8 cellular contexts compared by ENCODE assay signal in the genomic region with DNA sequence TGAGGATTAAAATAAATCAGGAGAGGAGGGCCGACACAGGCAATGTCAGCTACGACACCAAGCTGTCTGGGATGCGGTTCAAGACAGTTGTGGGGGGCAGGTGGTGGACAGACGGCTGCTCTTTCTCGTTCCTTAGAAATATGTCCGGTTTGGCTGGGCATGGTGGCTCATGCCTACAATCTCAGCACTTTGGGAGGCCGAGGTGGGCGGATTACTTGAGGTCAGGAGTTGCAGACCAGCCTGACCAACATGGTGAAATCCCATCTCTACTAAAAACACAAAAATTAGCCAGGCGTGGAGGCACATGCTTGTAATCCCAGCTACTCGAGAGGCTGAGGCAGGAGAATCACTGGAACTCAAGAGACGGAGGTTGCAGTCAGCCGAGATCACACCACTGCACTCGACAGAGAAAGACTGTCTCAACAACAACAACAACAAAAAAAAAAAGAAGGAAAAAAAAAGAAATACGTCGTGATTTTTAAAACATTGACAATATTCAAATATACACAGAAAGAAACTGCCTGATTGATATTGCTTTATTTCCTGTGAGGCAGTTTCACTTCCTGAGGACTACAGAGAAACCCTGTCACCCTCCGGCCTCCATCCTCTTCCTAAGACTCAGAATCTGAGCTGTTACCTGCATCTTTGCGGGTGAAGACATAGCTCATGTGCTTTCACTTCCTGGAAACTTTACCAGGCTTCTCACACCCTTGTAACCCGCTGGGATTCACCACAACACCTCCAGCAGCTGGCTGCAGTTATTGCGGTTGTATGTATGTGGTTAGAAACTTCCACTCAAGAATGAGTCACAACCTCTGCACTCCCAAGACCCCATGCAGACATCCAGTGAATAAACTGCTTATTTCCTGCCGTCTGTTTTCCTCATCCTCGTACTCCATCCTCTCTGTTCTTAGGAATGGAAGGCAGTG.
A peak's percentile ranks its signal among the peaks of the same experiment; 100 is the strongest.
DNase-seq lines count a peak whose midpoint lies in the region; ATAC-seq, FAIRE-seq and TF ChIP-seq lines count a peak whose summit lies in the region.

No MANE protein-coding gene starts in this region.

- DNase-seq in GDM1 (lab: John Stamatoyannopoulos, UW) (peak; percentile 78), Kasumi-1 (lab: John Stamatoyannopoulos, UW) (peak; percentile 57 to 66), endothelial cell of umbilical vein (ENCODE audit: low read depth, low spot score) (peak; percentile 71), NCI-H345 treated with DMSO at 0.1 percent for 48 hours (lab: John Stamatoyannopoulos, UW; ENCODE audit: unreplicated experiment) (no peak), cerebellum (ENCODE audit: low spot score) (no peak)
- peak; percentile 73 for DNase-seq in activated CD4-positive, alpha-beta T cell treated with anti-CD3 and anti-CD28 coated beads, Interleukin-2, amount 10 ng/mL, durations not matched to agents 7 days and 5 days
- peak; percentile 6 to 55 for DNase-seq in stimulated activated CD4-positive, alpha-beta T cell treated with anti-CD3 and anti-CD28 coated beads, Interleukin-1b, Interleukin-23, amount 100 ng/mL, for 4 hours (ENCODE audit: low read depth in 2 of 2)

- H3K9me3 Mint-ChIP-seq in activated CD4-positive, alpha-beta T cell treated with anti-CD3 and anti-CD28 coated beads, Interleukin-2, amount 10 ng/mL, durations not matched to agents 7 days and 5 days, result no peaks in the 10 kb centered on the region

- H3K79me2 ChIP-seq in endothelial cell of umbilical vein (ENCODE audit: control insufficient read depth, insufficient read depth, low read length), result peaks cover 4% of the 10 kb centered on the region

- no peaks in the 10 kb centered on the region for H3K27me3 ChIP-seq in endothelial cell of umbilical vein (ENCODE audit: control insufficient read depth in 2 of 2, insufficient read depth in 2 of 2, low read length in 2 of 2)

- no peaks in the 10 kb centered on the region for H3K9me3 ChIP-seq in endothelial cell of umbilical vein (replicated peaks; ENCODE audit: control insufficient read depth, insufficient read depth, low read length)

- peak overlapping the region; percentile 81 for H3K27ac Mint-ChIP-seq in activated CD4-positive, alpha-beta T cell treated with anti-CD3 and anti-CD28 coated beads, Interleukin-2, amount 10 ng/mL, durations not matched to agents 7 days and 5 days

- peak overlapping the region; percentile 35 for H3K4me2 ChIP-seq in endothelial cell of umbilical vein (ENCODE audit: insufficient read depth, low read length)

- peaks cover 17% of the 10 kb centered on the region for H3K36me3 Mint-ChIP-seq in activated CD4-positive, alpha-beta T cell treated with anti-CD3 and anti-CD28 coated beads, Interleukin-2, amount 10 ng/mL, durations not matched to agents 7 days and 5 days (ENCODE audit: low read depth)

- H4K20me1 ChIP-seq in endothelial cell of umbilical vein (replicated peaks; ENCODE audit: control insufficient read depth, extremely low read depth, insufficient read depth, low read length), result no peaks in the 10 kb centered on the region

- FAIRE-seq in endothelial cell of umbilical vein (lab: Jason Lieb, UNC), result peak; percentile 98

- CTCF ChIA-PET in activated CD4-positive, alpha-beta T cell treated with anti-CD3 and anti-CD28 coated beads, Interleukin-2, amount 10 ng/mL, durations not matched to agents 7 days and 5 days (lab: Charles Lee), result interaction anchor here (0.6 to 1.4 kb wide), 4 partner anchors 8 to 518 kb away, joined by 3 to 5 read pairs (median 4); no protein-coding TSS in a partner anchor
- CTCF ChIA-PET in endothelial cell of umbilical vein (lab: Charles Lee), result interaction anchor here (0.9 kb wide), 2 partner anchors 25 to 30 kb away, joined by 3 to 4 read pairs; no protein-coding TSS in a partner anchor

- no peak overlapping the region for H2AFZ ChIP-seq in endothelial cell of umbilical vein (ENCODE audit: low read depth, low read length)

- no peak for TF ChIP-seq CTCF in endothelial cell of umbilical vein (IDR thresholded peaks at IDR 0.05; ENCODE audit: extremely low read depth in 1 of 2, insufficient read depth in 1 of 2, low read depth in 1 of 2, low read length in 2 of 2)

- intact Hi-C loops in endothelial cell of umbilical vein (cut with micrococcal nuclease), result loop anchor here (1.0 to 5.0 kb wide), 3 partner anchors 26 to 64 kb away; partner anchors contain the start of genes PUDP and STS

- H3K27ac ChIP-seq in endothelial cell of umbilical vein (ENCODE audit: insufficient read depth, low read depth, low read length), result peak overlapping the region; percentile 61

- POLR2A ChIA-PET in activated CD4-positive, alpha-beta T cell treated with anti-CD3 and anti-CD28 coated beads, Interleukin-2, amount 10 ng/mL, durations not matched to agents 7 days and 5 days (lab: Charles Lee), result no interaction called here
- POLR2A ChIA-PET in endothelial cell of umbilical vein (lab: Charles Lee), result no interaction called here

- H3K36me3 ChIP-seq in endothelial cell of umbilical vein (ENCODE audit: control insufficient read depth in 2 of 2, extremely low read depth in 1 of 2, insufficient read depth in 2 of 2, low read length in 2 of 2), result no peaks in the 10 kb centered on the region

- H3K9ac ChIP-seq in endothelial cell of umbilical vein (replicated peaks; ENCODE audit: extremely low read depth, insufficient read depth, low read length), result peak overlapping the region; percentile 31

- peak; percentile 63 for ATAC-seq in GM21737 (IDR thresholded peaks at IDR 0.05; ENCODE audit: unreplicated experiment)

- dilution Hi-C loops in endothelial cell of umbilical vein (cut with MboI; ENCODE audit: extremely low pct_ligation_motif_present, low sequenced_read_pairs), result no loop called here

- BruUV-seq in endothelial cell of umbilical vein (replicated peaks; lab: Mats Ljungman, UMichigan), result no TSS peak

- no peaks in the 10 kb centered on the region for H3K9me1 ChIP-seq in endothelial cell of umbilical vein (replicated peaks; ENCODE audit: control insufficient read depth, extremely low read depth, insufficient read depth, low read length)

- peaks cover 13% of the 10 kb centered on the region for H3K4me1 ChIP-seq in endothelial cell of umbilical vein (ENCODE audit: control insufficient read depth, extremely low read depth, insufficient read depth, low read length)

- TF ChIP-seq POLR2A in endothelial cell of umbilical vein (IDR thresholded peaks at IDR 0.05; ENCODE audit: low read depth, low read length), result no peak

- peaks cover 55% of the 10 kb centered on the region for H3K4me1 Mint-ChIP-seq in activated CD4-positive, alpha-beta T cell treated with anti-CD3 and anti-CD28 coated beads, Interleukin-2, amount 10 ng/mL, durations not matched to agents 7 days and 5 days

- H3K4me3 ChIP-seq in endothelial cell of umbilical vein (replicated peaks in 1 of 3; ENCODE audit: insufficient read depth in 1 of 3, low read depth in 1 of 3, low read length in 3 of 3), result no peak overlapping the region

- no peaks in the 10 kb centered on the region for H3K27me3 Mint-ChIP-seq in activated CD4-positive, alpha-beta T cell treated with anti-CD3 and anti-CD28 coated beads, Interleukin-2, amount 10 ng/mL, durations not matched to agents 7 days and 5 days

- peak overlapping the region; percentile 48 for H3K4me3 Mint-ChIP-seq in activated CD4-positive, alpha-beta T cell treated with anti-CD3 and anti-CD28 coated beads, Interleukin-2, amount 10 ng/mL, durations not matched to agents 7 days and 5 days

TF ChIP-seq in endothelial cell of umbilical vein, 7 proteins besides CTCF, POLR2A, EP300 and RAD21:
- no peak for TF ChIP-seq GATA2 (IDR thresholded peaks at IDR 0.05; ENCODE audit: insufficient read depth, insufficient read length, low read depth, low read length)
- peak; percentile 91 for TF ChIP-seq FOS (IDR thresholded peaks at IDR 0.05; ENCODE audit: borderline replicate concordance, insufficient read depth, low read length)
- no peak for TF ChIP-seq EZH2 (IDR thresholded peaks at IDR 0.05; ENCODE audit: borderline replicate concordance, low read depth, low read length, severe bottlenecking)
- TF ChIP-seq MYC (IDR thresholded peaks at IDR 0.05; ENCODE audit: low read depth, low read length), result no peak
- peak; percentile 30 for TF ChIP-seq POLR2AphosphoS5 (IDR thresholded peaks at IDR 0.05; ENCODE audit: insufficient read depth, low read depth, low read length)
- TF ChIP-seq, protein P1, sequence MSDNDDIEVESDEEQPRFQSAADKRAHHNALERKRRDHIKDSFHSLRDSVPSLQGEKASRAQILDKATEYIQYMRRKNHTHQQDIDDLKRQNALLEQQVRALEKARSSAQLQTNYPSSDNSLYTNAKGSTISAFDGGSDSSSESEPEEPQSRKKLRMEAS (IDR thresholded peaks at IDR 0.05; ENCODE audit: insufficient read depth, insufficient read length), result no peak
- TF ChIP-seq JUN (IDR thresholded peaks at IDR 0.05; ENCODE audit: borderline replicate concordance, insufficient read depth, insufficient read length, low read depth), result peak; percentile 41

Comparison
In these comparisons a context has a peak if more than half of its experiments do, and no peak if none do; other contexts are left out.
1. DNase-seq: peak in GDM1 (single experiment), Kasumi-1 (2 of 2), activated CD4-positive, alpha-beta T cell treated with anti-CD3 and anti-CD28 coated beads, Interleukin-2, amount 10 ng/mL, durations not matched to agents 7 days and 5 days (single experiment), endothelial cell of umbilical vein (single experiment) and stimulated activated CD4-positive, alpha-beta T cell treated with anti-CD3 and anti-CD28 coated beads, Interleukin-1b, Interleukin-23, amount 100 ng/mL, for 4 hours (2 of 2); none in NCI-H345 treated with DMSO at 0.1 percent for 48 hours (single experiment) and cerebellum (single experiment).